Comparison of ENCODE assay signal across 17 cellular contexts in genomic region chr19:29320076-29320475, GRCh38.
A peak's percentile ranks its signal among the peaks of the same experiment; 100 is the strongest.
DNase-seq lines count a peak whose midpoint lies in the region; TF ChIP-seq lines count a peak whose summit lies in the region.
"Had no signal": no experiment of that assay in that cellular context is flagged by ENCODE, and none has a peak within 500 bp of the region (broad histone marks: within the 10 kb centered on the region; RNA-seq: fewer than 3 reads in every experiment).

No MANE protein-coding gene starts in this region.

- DNase-seq in DMS79 treated with DMSO at 0.1 percent for 48 hours (lab: John Stamatoyannopoulos, UW): peak; percentile 16
- no peak for DNase-seq in DMS79 (lab: John Stamatoyannopoulos, UW)
- peak; percentile 83 for DNase-seq in NCI-H1105 treated with DMSO at 0.1 percent for 48 hours (lab: John Stamatoyannopoulos, UW)
- DNase-seq in KG1 (lab: John Stamatoyannopoulos, UW): no peak
- no peak for DNase-seq in thyroid gland
- no peak for DNase-seq in posterior vena cava (ENCODE audit: low spot score)
- DNase-seq: 8988T; CD8-positive, alpha-beta T cell; GM23248; NCI-H2107; NCI-H510A treated with DMSO at 0.1 percent for 48 hours; RPMI8226; SIG-M5 had no signal

- no peak for TF ChIP-seq CTCF in brain (conservative IDR thresholded peaks at IDR 0.05)
- TF ChIP-seq CTCF in neural cell (IDR thresholded peaks at IDR 0.05; ENCODE audit: poor library complexity, severe bottlenecking): no peak
- TF ChIP-seq CTCF in thyroid gland (IDR thresholded peaks at IDR 0.05): no peak

- H3K27me3 Mint-ChIP-seq in brain: no peaks in the 10 kb centered on the region

- H3K9me3 ChIP-seq in neural cell (ENCODE audit: low read length) (no peaks in the 10 kb centered on the region), thyroid gland (no peaks in the 10 kb centered on the region)
- H3K9me3 ChIP-seq: BLaER1 had no signal

- TF ChIP-seq EP300 in neural cell (conservative IDR thresholded peaks at IDR 0.05; ENCODE audit: poor library complexity, severe bottlenecking): no peak

- no peak overlapping the region for H2AFZ ChIP-seq in neural cell (ENCODE audit: low read depth, low read length)
- H2AFZ ChIP-seq: GM23248 had no signal

- no peak for TF ChIP-seq RAD21 in neural cell (conservative IDR thresholded peaks at IDR 0.05)

- no peaks in the 10 kb centered on the region for H3F3A ChIP-seq in neural cell (ENCODE audit: insufficient read depth, low read length, poor library complexity, severe bottlenecking)

- intact Hi-C loops in thyroid gland (cut with DNase I): no loop called here
- intact Hi-C loops in posterior vena cava (cut with DNase I): no loop called here

- H3K27ac ChIP-seq in neural cell (ENCODE audit: low read length) (peak overlapping the region; percentile 19), thyroid gland (no peak overlapping the region)
- H3K27ac ChIP-seq: BLaER1, GM23248 had no signal

- H3K4me1 ChIP-seq in thyroid gland: no peaks in the 10 kb centered on the region
- H3K4me1 ChIP-seq: BLaER1 had no signal

- no peak overlapping the region for H3K9ac ChIP-seq in neural cell (ENCODE audit: low read length)
- H3K9ac ChIP-seq: BLaER1, GM23248 had no signal

- no peaks in the 10 kb centered on the region for H3K79me2 ChIP-seq in neural cell (replicated peaks; ENCODE audit: insufficient read depth, low read length)

- H4K20me1 ChIP-seq in neural cell (ENCODE audit: insufficient read depth): no peaks in the 10 kb centered on the region
- H4K20me1 ChIP-seq: BLaER1 had no signal

- peak overlapping the region in 1 of 5 experiments; percentile 18 for H3K4me3 Mint-ChIP-seq in brain
- H3K4me3 Mint-ChIP-seq: CD8-positive, alpha-beta T cell had no signal

- peaks cover 51% of the 10 kb centered on the region for H3K4me1 Mint-ChIP-seq in brain

- H3K27ac Mint-ChIP-seq in brain: peak overlapping the region in 3 of 5 experiments; percentile 1 to 94 (median 88)
- H3K27ac Mint-ChIP-seq: CD8-positive, alpha-beta T cell had no signal

- no peak for TF ChIP-seq POLR2A in thyroid gland (IDR thresholded peaks at IDR 0.05)

- H3K4me3 ChIP-seq in neural cell (ENCODE audit: low read length) (no peak overlapping the region), thyroid gland (replicated peaks in 1 of 3) (no peak overlapping the region)
- H3K4me3 ChIP-seq: BLaER1, GM23248, K562 had no signal

- no peaks in the 10 kb centered on the region for H3K36me3 Mint-ChIP-seq in brain
- H3K36me3 Mint-ChIP-seq: CD8-positive, alpha-beta T cell had no signal

- no peak overlapping the region for H3K4me2 ChIP-seq in neural cell (ENCODE audit: low read length)
- H3K4me2 ChIP-seq: BLaER1 had no signal

- no peaks in the 10 kb centered on the region for H3K27me3 ChIP-seq in neural cell (ENCODE audit: insufficient read depth, low read depth, low read length)
- no peaks in the 10 kb centered on the region for H3K27me3 ChIP-seq in thyroid gland
- H3K27me3 ChIP-seq: BLaER1 had no signal

- H3K9me2 ChIP-seq in neural cell (ENCODE audit: insufficient read depth, low read length): no peaks in the 10 kb centered on the region

- peaks cover 0 to 3% (median 0%) of the 10 kb centered on the region in 5 experiments for H3K9me3 Mint-ChIP-seq in brain
- H3K9me3 Mint-ChIP-seq: CD8-positive, alpha-beta T cell had no signal

- WGBS in thyroid gland, 2 donors: 70 to 71% methylated on average over 5 of the region's 5 CpGs

- H3K36me3 ChIP-seq in neural cell (ENCODE audit: insufficient read depth, low read length): no peaks in the 10 kb centered on the region
- H3K36me3 ChIP-seq in thyroid gland: no peaks in the 10 kb centered on the region
- H3K36me3 ChIP-seq: BLaER1 had no signal

TF ChIP-seq in neural cell, 6 proteins besides CTCF, POLR2A, EP300 and RAD21:
- TF ChIP-seq SMC3 (conservative IDR thresholded peaks at IDR 0.05; ENCODE audit: poor library complexity) (no peak), EZH2 (IDR thresholded peaks at IDR 0.05; ENCODE audit: borderline replicate concordance, insufficient read depth, low read length, poor library complexity, severe bottlenecking) (no peak), MXI1 (conservative IDR thresholded peaks at IDR 0.05; ENCODE audit: poor library complexity, severe bottlenecking) (no peak), TAF1 (IDR thresholded peaks at IDR 0.05; ENCODE audit: low read depth) (no peak), POLR2AphosphoS5 (IDR thresholded peaks at IDR 0.05) (no peak)
- TF ChIP-seq, protein P1, sequence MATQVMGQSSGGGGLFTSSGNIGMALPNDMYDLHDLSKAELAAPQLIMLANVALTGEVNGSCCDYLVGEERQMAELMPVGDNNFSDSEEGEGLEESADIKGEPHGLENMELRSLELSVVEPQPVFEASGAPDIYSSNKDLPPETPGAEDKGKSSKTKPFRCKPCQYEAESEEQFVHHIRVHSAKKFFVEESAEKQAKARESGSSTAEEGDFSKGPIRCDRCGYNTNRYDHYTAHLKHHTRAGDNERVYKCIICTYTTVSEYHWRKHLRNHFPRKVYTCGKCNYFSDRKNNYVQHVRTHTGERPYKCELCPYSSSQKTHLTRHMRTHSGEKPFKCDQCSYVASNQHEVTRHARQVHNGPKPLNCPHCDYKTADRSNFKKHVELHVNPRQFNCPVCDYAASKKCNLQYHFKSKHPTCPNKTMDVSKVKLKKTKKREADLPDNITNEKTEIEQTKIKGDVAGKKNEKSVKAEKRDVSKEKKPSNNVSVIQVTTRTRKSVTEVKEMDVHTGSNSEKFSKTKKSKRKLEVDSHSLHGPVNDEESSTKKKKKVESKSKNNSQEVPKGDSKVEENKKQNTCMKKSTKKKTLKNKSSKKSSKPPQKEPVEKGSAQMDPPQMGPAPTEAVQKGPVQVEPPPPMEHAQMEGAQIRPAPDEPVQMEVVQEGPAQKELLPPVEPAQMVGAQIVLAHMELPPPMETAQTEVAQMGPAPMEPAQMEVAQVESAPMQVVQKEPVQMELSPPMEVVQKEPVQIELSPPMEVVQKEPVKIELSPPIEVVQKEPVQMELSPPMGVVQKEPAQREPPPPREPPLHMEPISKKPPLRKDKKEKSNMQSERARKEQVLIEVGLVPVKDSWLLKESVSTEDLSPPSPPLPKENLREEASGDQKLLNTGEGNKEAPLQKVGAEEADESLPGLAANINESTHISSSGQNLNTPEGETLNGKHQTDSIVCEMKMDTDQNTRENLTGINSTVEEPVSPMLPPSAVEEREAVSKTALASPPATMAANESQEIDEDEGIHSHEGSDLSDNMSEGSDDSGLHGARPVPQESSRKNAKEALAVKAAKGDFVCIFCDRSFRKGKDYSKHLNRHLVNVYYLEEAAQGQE (IDR thresholded peaks at IDR 0.05; ENCODE audit: borderline replicate concordance): no peak

Comparison
In these comparisons a context has a peak if more than half of its experiments do, and no peak if none do; other contexts are left out.
1. DNase-seq: peak in DMS79 treated with DMSO at 0.1 percent for 48 hours (single experiment) and NCI-H1105 treated with DMSO at 0.1 percent for 48 hours (single experiment); none in DMS79 (single experiment), KG1 (single experiment), thyroid gland (0 of 2) and posterior vena cava (single experiment).